ENCODE assay signal across 19 cellular contexts in the genomic region with DNA sequence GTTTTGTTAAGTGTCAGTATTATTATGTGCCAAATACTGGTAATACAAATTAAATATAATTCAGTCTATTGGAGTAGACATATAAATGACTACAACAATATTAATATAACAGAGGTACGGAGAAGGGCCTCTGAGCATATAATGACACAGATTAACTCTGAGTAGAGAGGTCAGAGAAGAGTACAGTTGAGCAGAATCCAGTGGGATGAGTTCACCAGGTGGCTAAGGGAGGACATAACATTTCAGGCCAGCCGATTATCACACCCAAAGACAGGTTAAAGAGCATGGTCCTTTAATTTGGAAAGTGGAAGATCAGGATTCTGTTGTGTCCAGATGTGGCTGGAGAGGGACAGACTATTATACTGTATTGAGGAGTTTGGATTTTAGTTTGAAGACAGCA. TPM values are rescaled to one million over a fixed set of nuclear protein-coding genes. Genes with fewer than 3 reads are reported as not detected.
A peak's percentile ranks its signal among the peaks of the same experiment; 100 is the strongest.
DNase-seq lines count a peak whose midpoint lies in the region; ATAC-seq, FAIRE-seq and TF ChIP-seq lines count a peak whose summit lies in the region.
"Had no signal": no experiment of that assay in that cellular context is flagged by ENCODE, and none has a peak within 500 bp of the region (broad histone marks: within the 10 kb centered on the region; RNA-seq: fewer than 3 reads in every experiment).

No MANE protein-coding gene starts in this region.

- H2AFZ ChIP-seq in HepG2 (ENCODE audit: low read length): no peak overlapping the region

- TF ChIP-seq CTCF in HepG2 (CRISPR knock-in tag; IDR thresholded peaks at IDR 0.05): no peak
- TF ChIP-seq CTCF in left ventricle myocardium inferior (IDR thresholded peaks at IDR 0.05; ENCODE audit: borderline replicate concordance): no peak

- TF ChIP-seq RAD21 in HepG2 (CRISPR knock-in tag; IDR thresholded peaks at IDR 0.05): no peak

- H3K4me1 ChIP-seq in HepG2 (ENCODE audit: insufficient read depth, low read length) (peaks cover 83% of the 10 kb centered on the region), small intestine (ENCODE audit: control insufficient read depth in 2 of 2, insufficient read depth in 1 of 2, low read depth in 1 of 2, low read length in 1 of 2) (peaks cover 6 to 12% of the 10 kb centered on the region in 2 donors), left ventricle myocardium inferior (peaks cover 55% of the 10 kb centered on the region)

- H3K36me3 ChIP-seq in HepG2 (replicated peaks in 1 of 2; ENCODE audit: control insufficient read depth in 1 of 2, insufficient read depth in 2 of 2, low read length in 2 of 2) (peaks cover 2 to 6% of the 10 kb centered on the region in 2 experiments; a peak in 2 of 5 replicates), small intestine (ENCODE audit: control insufficient read depth in 2 of 2, insufficient read depth in 2 of 2, low read length in 2 of 2) (no peaks in the 10 kb centered on the region), left ventricle myocardium inferior (no peaks in the 10 kb centered on the region)
- H3K36me3 ChIP-seq: MG63 had no signal

- in situ Hi-C loops in HepG2 (cut with HindIII; ENCODE audit: extremely low pct_ligation_motif_present, low pct_unique_long_range_greater_than_20kb): no loop called here

- no peak for FAIRE-seq in HepG2 (lab: Jason Lieb, UNC)
- FAIRE-seq in small intestine (lab: Jason Lieb, UNC): no peak

- no TSS peak for BruUV-seq in HepG2 (replicated peaks; lab: Mats Ljungman, UMichigan)

- peaks cover 70% of the 10 kb centered on the region for H4K20me1 ChIP-seq in HepG2 (ENCODE audit: insufficient read depth, low read length)

- H3K79me2 ChIP-seq in HepG2 (ENCODE audit: insufficient read depth, low read length): peaks cover 97% of the 10 kb centered on the region

- peak overlapping the region; percentile 27 for H3K4me3 Mint-ChIP-seq in activated naive CD4-positive, alpha-beta T cell treated with anti-CD3 and anti-CD28 coated beads, Interleukin-2, amount 50 U/mL, for 24 hours
- H3K4me3 Mint-ChIP-seq in activated naive CD8-positive, alpha-beta T cell: peak overlapping the region; percentile 49
- H3K4me3 Mint-ChIP-seq: HFFc6 had no signal

- peak overlapping the region; percentile 51 for H3K27ac ChIP-seq in HepG2 (ENCODE audit: extremely low read length, insufficient read depth, low read length)
- peak overlapping the region; percentile 24 to 80 for H3K27ac ChIP-seq in small intestine (ENCODE audit: low read depth in 1 of 2, low read length in 1 of 2)
- H3K27ac ChIP-seq in left ventricle myocardium inferior (replicated peaks): no peak overlapping the region
- H3K27ac ChIP-seq: KMS-11 had no signal

- CTCF ChIA-PET in HepG2 (lab: Yijun Ruan, JAX; ENCODE audit: low intra/inter-chr PET ratio, low total read pairs): no interaction called here

- POLR2A ChIA-PET in HepG2 (lab: Yijun Ruan, JAX): interaction anchor here (1.2 to 2.9 kb wide), 5 partner anchors 11 to 214 kb away, joined by 3 to 29 read pairs (median 4); a partner anchor contains a TSS

- H3K4me2 ChIP-seq in HepG2 (ENCODE audit: low read depth, low read length): peak overlapping the region; percentile 54
- H3K4me2 ChIP-seq: KMS-11 had no signal

- 59% methylated on average over 2 of the region's 2 CpGs for WGBS in HepG2 (ENCODE audit: low lambda C conversion rate)
- WGBS in small intestine, 3 donors: 68 to 93% (median 75%) methylated on average over 2 of the region's 2 CpGs

- no peak overlapping the region; a peak in 1 of 6 replicates for H3K4me3 ChIP-seq in HepG2 (replicated peaks in 1 of 3; ENCODE audit: insufficient read depth in 1 of 3, low read depth in 2 of 3, low read length in 3 of 3)
- H3K4me3 ChIP-seq in small intestine (ENCODE audit: low read depth in 1 of 2, low read length in 2 of 2): no peak overlapping the region
- H3K4me3 ChIP-seq in left ventricle myocardium inferior: no peak overlapping the region
- H3K4me3 ChIP-seq: MG63 had no signal

- no peak for TF ChIP-seq POLR2A in HepG2 (IDR thresholded peaks at IDR 0.05; ENCODE audit: insufficient read depth in 1 of 2, low read depth in 2 of 2, low read length in 2 of 2)

- H3K27me3 Mint-ChIP-seq in activated naive CD4-positive, alpha-beta T cell treated with anti-CD3 and anti-CD28 coated beads, Interleukin-2, amount 50 U/mL, for 24 hours: no peaks in the 10 kb centered on the region
- H3K27me3 Mint-ChIP-seq in activated naive CD8-positive, alpha-beta T cell: no peaks in the 10 kb centered on the region

- TF ChIP-seq EP300 in HepG2 (IDR thresholded peaks at IDR 0.05; ENCODE audit: low read depth in 2 of 2, low read length in 2 of 2) (no peak), HepG2 (CRISPR knock-in tag; IDR thresholded peaks at IDR 0.05; ENCODE audit: borderline replicate concordance) (no peak)

- H3K9me3 ChIP-seq in HepG2 (ENCODE audit: low read length): no peaks in the 10 kb centered on the region
- no peaks in the 10 kb centered on the region for H3K9me3 ChIP-seq in small intestine (ENCODE audit: control insufficient read depth, low read depth)
- H3K9me3 ChIP-seq in left ventricle myocardium inferior (replicated peaks): no peaks in the 10 kb centered on the region
- H3K9me3 ChIP-seq: MG63 had no signal

- H3K4me1 Mint-ChIP-seq in activated naive CD4-positive, alpha-beta T cell treated with anti-CD3 and anti-CD28 coated beads, Interleukin-2, amount 50 U/mL, for 24 hours: peaks cover 86% of the 10 kb centered on the region
- H3K4me1 Mint-ChIP-seq in activated naive CD8-positive, alpha-beta T cell (ENCODE audit: low read depth): peaks cover 86% of the 10 kb centered on the region

- no peak for DNase-seq in activated naive CD4-positive, alpha-beta T cell (lab: John Stamatoyannopoulos, UW)
- DNase-seq in HepG2 (ENCODE audit: low spot score) (no peak), small intestine (peak; percentile 29), left ventricle myocardium inferior (no peak)
- DNase-seq: AML-193, DMS 273 treated with DMSO at 0.1 percent for 48 hours, GOT3, HFFc6, MG63, NCI-H1092 treated with DMSO at 0.1 percent for 48 hours, NCI-H187 treated with DMSO at 0.1 percent for 48 hours, NCI-H446 treated with DMSO at 0.1 percent for 48 hours, NCI-H774 had no signal

- no peaks in the 10 kb centered on the region for H3K9me3 Mint-ChIP-seq in activated naive CD4-positive, alpha-beta T cell treated with anti-CD3 and anti-CD28 coated beads, Interleukin-2, amount 50 U/mL, for 24 hours
- H3K9me3 Mint-ChIP-seq in activated naive CD8-positive, alpha-beta T cell (ENCODE audit: low read depth): no peaks in the 10 kb centered on the region

- intact Hi-C loops in HepG2 (cut with micrococcal nuclease; ENCODE audit: unreplicated experiment): loop anchor here (10.0 kb wide), 1 partner anchor 58 kb away; no protein-coding TSS in a partner anchor
- intact Hi-C loops in left ventricle myocardium inferior (cut with micrococcal nuclease): loop anchor here (10.0 kb wide), 1 partner anchor 108 kb away; no protein-coding TSS in a partner anchor

- H3K27me3 ChIP-seq in HepG2 (ENCODE audit: control insufficient read depth in 1 of 2, insufficient read depth in 2 of 2, low read length in 2 of 2) (no peaks in the 10 kb centered on the region), small intestine (ENCODE audit: control insufficient read depth in 2 of 2, insufficient read depth in 2 of 2, low read length in 2 of 2) (no peaks in the 10 kb centered on the region), left ventricle myocardium inferior (ENCODE audit: low read depth) (no peaks in the 10 kb centered on the region)
- H3K27me3 ChIP-seq: MG63 had no signal

- peaks cover 3% of the 10 kb centered on the region for H3K36me3 Mint-ChIP-seq in activated naive CD4-positive, alpha-beta T cell treated with anti-CD3 and anti-CD28 coated beads, Interleukin-2, amount 50 U/mL, for 24 hours
- H3K36me3 Mint-ChIP-seq in activated naive CD8-positive, alpha-beta T cell: no peaks in the 10 kb centered on the region

- ATAC-seq in HepG2: peak; percentile 69
- ATAC-seq in HG03097 (IDR thresholded peaks at IDR 0.05; ENCODE audit: low FRiP score, unreplicated experiment): no peak
- no peak for ATAC-seq in HG03342 (IDR thresholded peaks at IDR 0.05; ENCODE audit: unreplicated experiment)
- ATAC-seq: Right ventricle myocardium inferior had no signal

- H3K9ac ChIP-seq in HepG2 (ENCODE audit: insufficient read depth, low read depth, low read length): 0 out of 2 replicates have a peak overlapping the region, but pooled peaks have one; percentile 17
- H3K9ac ChIP-seq: KMS-11 had no signal

- H3K27ac Mint-ChIP-seq in activated naive CD4-positive, alpha-beta T cell treated with anti-CD3 and anti-CD28 coated beads, Interleukin-2, amount 50 U/mL, for 24 hours: peak overlapping the region; percentile 69
- H3K27ac Mint-ChIP-seq in activated naive CD8-positive, alpha-beta T cell: peak overlapping the region; percentile 89
- H3K27ac Mint-ChIP-seq: HFFc6 had no signal

TF ChIP-seq in HepG2, 621 proteins besides CTCF, POLR2A, EP300 and RAD21 (continues in another document):
- TF ChIP-seq ELF3 (CRISPR knock-in tag; IDR thresholded peaks at IDR 0.05) (0 out of 2 replicates have a peak, but pooled peaks have one; percentile 6), CREB1 (IDR thresholded peaks at IDR 0.05) (no peak), CREB1 (CRISPR knock-in tag; IDR thresholded peaks at IDR 0.05) (peak; percentile 20)

RNA-seq across cellular contexts. Expression of a gene that starts 11.3 kb away (rescaled TPM):
- total RNA-seq in HepG2 (2016; rRNA removed; fragmentation: Illumina TruSeq; extraction: Trizol) (52.6 and 63.2 TPM in 2 replicates), left ventricle myocardium inferior (20.9 TPM)
- 234 and 265 TPM in 2 replicates for total RNA-seq in HepG2 (2016; cell fraction: cytosol; rRNA removed; fragmentation: Illumina TruSeq; extraction: Trizol; ENCODE audit: low read depth)
- 54.0 and 61.4 TPM in 2 replicates for total RNA-seq in HepG2 (2016; cell fraction: insoluble cytoplasmic fraction; rRNA removed; fragmentation: Illumina TruSeq; extraction: Trizol)
- total RNA-seq in HepG2 (2016; cell fraction: membrane; rRNA removed; fragmentation: Illumina TruSeq; extraction: Trizol): 183 and 209 TPM in 2 replicates
- 42.9 and 44.2 TPM in 2 replicates for total RNA-seq in HepG2 (2016; cell fraction: nucleus; rRNA removed; fragmentation: Illumina TruSeq; extraction: Trizol)
- polyA plus RNA-seq in HepG2 (2011; rRNA removed) (52.7 and 62.7 TPM in 2 replicates), small intestine (10 to 100 TPM; 10.8 to 13.9 (median 13.6) TPM)
- 38.3 and 51.2 TPM in 2 replicates for polyA plus RNA-seq in HepG2 (2011; cell fraction: cytosol; rRNA removed)
- 32.5 and 33.2 TPM in 2 replicates for polyA plus RNA-seq in HepG2 (2011; cell fraction: nucleus; rRNA removed)
- polyA plus RNA-seq in HepG2 (2012): 30.6 and 32.4 TPM in 2 replicates
- polyA plus RNA-seq in HepG2 (2016; cell fraction: cytosol; fragmentation: Illumina TruSeq; extraction: Trizol; ENCODE audit: low read depth): 2.5 and 2.8 TPM in 2 replicates
- 63.1 and 64.9 TPM in 2 replicates for polyA plus RNA-seq in HepG2 (2016; cell fraction: insoluble cytoplasmic fraction; fragmentation: Illumina TruSeq; extraction: Trizol; ENCODE audit: low read depth)
- polyA plus RNA-seq in HepG2 (2016; cell fraction: membrane; fragmentation: Illumina TruSeq; extraction: Trizol; ENCODE audit: low read depth): 17.1 and 17.3 TPM in 2 replicates
- polyA plus RNA-seq in HepG2 (2016; cell fraction: nucleus; fragmentation: Illumina TruSeq; extraction: Trizol; ENCODE audit: insufficient read depth, low read depth): 38.6 and 39.5 TPM in 2 replicates
- polyA minus RNA-seq in HepG2 (2011; rRNA and poly(A)+ RNA removed; ENCODE audit: low replicate concordance): 81.5 and 261 TPM in 2 replicates
- polyA minus RNA-seq in HepG2 (2011; cell fraction: cytosol; rRNA and poly(A)+ RNA removed): 107 and 129 TPM in 2 replicates
- 109 and 138 TPM in 2 replicates for polyA minus RNA-seq in HepG2 (2011; cell fraction: nucleus; rRNA and poly(A)+ RNA removed)
